Comparison of ENCODE assay signal across 8 cellular contexts in genomic region chr4:105191621-105192210, GRCh38. TPM values are rescaled to one million over a fixed set of nuclear protein-coding genes. Genes with fewer than 3 reads are reported as not detected.
DNase-seq lines count a peak whose midpoint lies in the region; ATAC-seq and TF ChIP-seq lines count a peak whose summit lies in the region.

No MANE protein-coding gene starts in this region.

- H3K9me3 ChIP-seq in ovary = no peaks in the 10 kb centered on the region

- 15 to 29% (median 20%) methylated on average over 3 of the region's 3 CpGs for WGBS in ovary, 3 donors

- H3K27ac ChIP-seq in ovary = no peak overlapping the region

- TF ChIP-seq CTCF in ovary (IDR thresholded peaks at IDR 0.05) = no peak

- H3K4me1 ChIP-seq in ovary (ENCODE audit: insufficient read depth) = no peaks in the 10 kb centered on the region

- intact Hi-C loops in left colon (cut with DNase I, micrococcal nuclease) (no loop called here), ovary (cut with DNase I) (no loop called here)

- H3K27me3 ChIP-seq in ovary = no peaks in the 10 kb centered on the region

- no peaks in the 10 kb centered on the region for H3K36me3 ChIP-seq in ovary

- TF ChIP-seq EP300 in ovary (IDR thresholded peaks at IDR 0.05) = no peak

- peak; percentile 35 for ATAC-seq in GM19452 (IDR thresholded peaks at IDR 0.05; ENCODE audit: unreplicated experiment)
- peak; percentile 40 for ATAC-seq in HG03460 (IDR thresholded peaks at IDR 0.05; ENCODE audit: unreplicated experiment)
- ATAC-seq in left colon = no peak

- no peak for TF ChIP-seq POLR2A in ovary (IDR thresholded peaks at IDR 0.05)

- H3K4me3 ChIP-seq in ovary = no peak overlapping the region

- DNase-seq in DMS 273 treated with DMSO at 0.1 percent for 48 hours (lab: John Stamatoyannopoulos, UW) (peak; percentile 23), astrocyte of the hippocampus (ENCODE audit: low read depth, low spot score) (peak; percentile 48), pons (ENCODE audit: low spot score) (peak; percentile 22), left colon (no peak), ovary (no peak), medulla oblongata (ENCODE audit: extremely low spot score) (no peak)

RNA-seq across cellular contexts. Expression of gene TET2, which starts 45.0 kb away (rescaled TPM):
- total RNA-seq in left colon (10 to 100 TPM; 30.8 to 31.2 TPM), ovary (10 to 100 TPM; 11.4 to 20.8 (median 17.9) TPM)
- 1 to 10 TPM; 3.7 to 9.0 TPM for polyA plus RNA-seq in ovary

Comparison
In these comparisons a context has a peak if more than half of its experiments do, and no peak if none do; other contexts are left out.
1. DNase-seq: peak in DMS 273 treated with DMSO at 0.1 percent for 48 hours (single experiment), astrocyte of the hippocampus (single experiment) and pons (single experiment); none in left colon (0 of 2), ovary (0 of 5) and medulla oblongata (single experiment).